In genomic region chr14:90383126-90383730, GRCh38 we compare ENCODE assay signal across 1 cellular context.
A peak's percentile ranks its signal among the peaks of the same experiment; 100 is the strongest.
TF ChIP-seq lines count a peak whose summit lies in the region.

No MANE protein-coding gene starts in this region.

TF ChIP-seq in HepG2, 621 proteins besides CTCF, POLR2A, EP300 and RAD21 (continued from another document and continues in another):
- TF ChIP-seq USF2 (IDR thresholded peaks at IDR 0.05; ENCODE audit: low read depth, low read length): no peak
- TF ChIP-seq USF2 (CRISPR knock-in tag; IDR thresholded peaks at IDR 0.05; ENCODE audit: borderline replicate concordance): no peak; the same call in 1 of the 2 replicates
- TF ChIP-seq ZNF530 (CRISPR knock-in tag; IDR thresholded peaks at IDR 0.05; ENCODE audit: low read depth): no peak; the same call in 1 of the 2 replicates
- TF ChIP-seq LCORL (IDR thresholded peaks at IDR 0.05): no peak
- TF ChIP-seq LCORL (CRISPR knock-in tag; IDR thresholded peaks at IDR 0.05): peak; percentile 73
- TF ChIP-seq HCFC1 (IDR thresholded peaks at IDR 0.05; ENCODE audit: low read depth, low read length): peak; percentile 55; the same call in 1 of the 2 replicates
- TF ChIP-seq HOXA3 (CRISPR knock-in tag; IDR thresholded peaks at IDR 0.05): peak; percentile 99
- TF ChIP-seq SNAPC5 (CRISPR knock-in tag; IDR thresholded peaks at IDR 0.05; ENCODE audit: borderline replicate concordance): no peak
- peak; percentile 52; the same call in 1 of the 2 replicates for TF ChIP-seq EHMT2 (IDR thresholded peaks at IDR 0.05; ENCODE audit: borderline replicate concordance, low read depth, low read length)
- peak; percentile 50; the same call in 1 of the 2 replicates for TF ChIP-seq ZBTB3 (CRISPR knock-in tag; IDR thresholded peaks at IDR 0.05; ENCODE audit: borderline replicate concordance, low read depth)
- peak; percentile 87 for TF ChIP-seq ZBTB21 (CRISPR knock-in tag; IDR thresholded peaks at IDR 0.05)
- TF ChIP-seq ZMYM3 (CRISPR knock-in tag; IDR thresholded peaks at IDR 0.05): peak; percentile 70
- TF ChIP-seq ZNF10 (CRISPR knock-in tag; IDR thresholded peaks at IDR 0.05; ENCODE audit: borderline replicate concordance, low read depth): no peak
- TF ChIP-seq ZNF547 (CRISPR knock-in tag; IDR thresholded peaks at IDR 0.05): peak; percentile 72; the same call in 1 of the 2 replicates
- TF ChIP-seq NFAT5 (CRISPR knock-in tag; IDR thresholded peaks at IDR 0.05): peak; percentile 44
- TF ChIP-seq ZFX (CRISPR knock-in tag; IDR thresholded peaks at IDR 0.05; ENCODE audit: low read depth): peak; percentile 87
- 0 out of 2 replicates have a peak, but pooled peaks have one; percentile 40 for TF ChIP-seq JUND (CRISPR knock-in tag; IDR thresholded peaks at IDR 0.05)
- peak; percentile 85; the same call in 1 of the 2 replicates for TF ChIP-seq ZNF350 (CRISPR knock-in tag; IDR thresholded peaks at IDR 0.05; ENCODE audit: borderline replicate concordance, low read depth)
- peak; percentile 89; the same call in 1 of the 2 replicates for TF ChIP-seq ZNF788 (CRISPR knock-in tag; IDR thresholded peaks at IDR 0.05; ENCODE audit: borderline replicate concordance)
- TF ChIP-seq YY1 (IDR thresholded peaks at IDR 0.05; ENCODE audit: insufficient read depth, insufficient replicate concordance, low read depth, low read length): peak; percentile 98
- TF ChIP-seq ESRRA (CRISPR knock-in tag; IDR thresholded peaks at IDR 0.05; ENCODE audit: low read depth): peak; percentile 74
- TF ChIP-seq MIER2 (CRISPR knock-in tag; IDR thresholded peaks at IDR 0.05): 0 out of 2 replicates have a peak, but pooled peaks have one; percentile 24
- no peak for TF ChIP-seq E2F2 (CRISPR knock-in tag; IDR thresholded peaks at IDR 0.05; ENCODE audit: borderline replicate concordance)
- TF ChIP-seq TFDP1 (CRISPR knock-in tag; IDR thresholded peaks at IDR 0.05; ENCODE audit: borderline replicate concordance): no peak; the same call in none of the 2 replicates
- no peak for TF ChIP-seq ZNF432 (CRISPR knock-in tag; IDR thresholded peaks at IDR 0.05; ENCODE audit: borderline replicate concordance)
- no peak for TF ChIP-seq ZSCAN31 (CRISPR knock-in tag; IDR thresholded peaks at IDR 0.05; ENCODE audit: low read depth)
- TF ChIP-seq MAX (IDR thresholded peaks at IDR 0.05): peak; percentile 95
- no peak for TF ChIP-seq NFATC3 (CRISPR knock-in tag; IDR thresholded peaks at IDR 0.05)
- TF ChIP-seq CENPT (CRISPR knock-in tag; IDR thresholded peaks at IDR 0.05; ENCODE audit: low read depth): no peak
- no peak for TF ChIP-seq CENPX (CRISPR knock-in tag; IDR thresholded peaks at IDR 0.05)
- TF ChIP-seq ZFP82 (CRISPR knock-in tag; IDR thresholded peaks at IDR 0.05; ENCODE audit: borderline replicate concordance): peak; percentile 85
- peak; percentile 72; the same call in 1 of the 2 replicates for TF ChIP-seq ZNF33B (CRISPR knock-in tag; IDR thresholded peaks at IDR 0.05)
- TF ChIP-seq THRA (CRISPR knock-in tag; IDR thresholded peaks at IDR 0.05; ENCODE audit: borderline replicate concordance): peak; percentile 79
- TF ChIP-seq ZFP36L2 (CRISPR knock-in tag; IDR thresholded peaks at IDR 0.05): no peak; the same call in 1 of the 2 replicates
- TF ChIP-seq SIX1 (CRISPR knock-in tag; IDR thresholded peaks at IDR 0.05; ENCODE audit: borderline replicate concordance): 0 out of 2 replicates have a peak, but pooled peaks have one; percentile 18
- 0 out of 2 replicates have a peak, but pooled peaks have one; percentile 70 for TF ChIP-seq ZNF790 (CRISPR knock-in tag; IDR thresholded peaks at IDR 0.05; ENCODE audit: borderline replicate concordance)
- no peak for TF ChIP-seq HMGA1 (CRISPR knock-in tag; conservative IDR thresholded peaks at IDR 0.05)
- peak; percentile 60; the same call in 1 of the 2 replicates for TF ChIP-seq ATF7 (IDR thresholded peaks at IDR 0.05)
- TF ChIP-seq ATF7 (CRISPR knock-in tag; IDR thresholded peaks at IDR 0.05): peak; percentile 78
- peak; percentile 85 for TF ChIP-seq IKZF5 (CRISPR knock-in tag; IDR thresholded peaks at IDR 0.05)
- TF ChIP-seq ZBTB33 (CRISPR knock-in tag; IDR thresholded peaks at IDR 0.05): peak; percentile 59; the same call in 1 of the 2 replicates
- no peak for TF ChIP-seq RAD51 (IDR thresholded peaks at IDR 0.05; ENCODE audit: borderline replicate concordance)
- TF ChIP-seq ZBTB49 (CRISPR knock-in tag; IDR thresholded peaks at IDR 0.05; ENCODE audit: borderline replicate concordance): no peak
- TF ChIP-seq SP2 (CRISPR knock-in tag; IDR thresholded peaks at IDR 0.05): peak; percentile 86
- no peak for TF ChIP-seq ZNF329 (CRISPR knock-in tag; IDR thresholded peaks at IDR 0.05; ENCODE audit: low read depth)
- TF ChIP-seq ZZZ3 (CRISPR knock-in tag; IDR thresholded peaks at IDR 0.05; ENCODE audit: borderline replicate concordance): peak; percentile 72; the same call in 1 of the 2 replicates
- no peak for TF ChIP-seq PCBP2 (optimal IDR thresholded peaks at IDR 0.05; ENCODE audit: low read depth, low read length, poor library complexity, severe bottlenecking)
- TF ChIP-seq ZNF264 (CRISPR knock-in tag; IDR thresholded peaks at IDR 0.05): peak; percentile 71
- no peak for TF ChIP-seq NFE2L1 (CRISPR knock-in tag; IDR thresholded peaks at IDR 0.05; ENCODE audit: borderline replicate concordance)
- TF ChIP-seq TRIM24 (CRISPR knock-in tag; IDR thresholded peaks at IDR 0.05): no peak
- peak; percentile 92 for TF ChIP-seq ARNT2 (CRISPR knock-in tag; IDR thresholded peaks at IDR 0.05; ENCODE audit: low read depth)
